Comparison of ENCODE assay signal across 12 cellular contexts in genomic region chr3:133447751-133448477, GRCh38. TPM values are rescaled to one million over a fixed set of nuclear protein-coding genes. Genes with fewer than 3 reads are reported as not detected.
A peak's percentile ranks its signal among the peaks of the same experiment; 100 is the strongest.
DNase-seq lines count a peak whose midpoint lies in the region; ATAC-seq, FAIRE-seq and TF ChIP-seq lines count a peak whose summit lies in the region.
"Had no signal": no experiment of that assay in that cellular context is flagged by ENCODE, and none has a peak within 500 bp of the region (broad histone marks: within the 10 kb centered on the region; RNA-seq: fewer than 3 reads in every experiment).

No MANE protein-coding gene starts in this region.

- peak overlapping the region; percentile 48; the same call in 1 of the 2 replicates for H3K4me3 ChIP-seq in GM08714 (ENCODE audit: low read length)
- H3K4me3 ChIP-seq in mesenchymal stem cell (ENCODE audit: insufficient read depth in 1 of 2, low read depth in 1 of 2, low read length in 2 of 2) = no peak overlapping the region
- H3K4me3 ChIP-seq: hepatocyte had no signal

- H3K36me3 Mint-ChIP-seq in activated T-helper 1 cell treated with anti-CD3 and anti-CD28 coated beads, Interleukin-12 subunit alpha, Interleukin-12 subunit beta, Interleukin-2, Interleukin-4 antibody, amounts not matched to agents 30 ng/mL and 10 ng/mL and 1 ng/mL, durations not matched to agents 14 hours and 24 hours and 36 hours (ENCODE audit: low read depth) = no peaks in the 10 kb centered on the region

- TF ChIP-seq CTCF in D721Med (IDR thresholded peaks at IDR 0.05; ENCODE audit: insufficient read depth, missing control alignments) = no peak

- H3K4ac ChIP-seq in mesenchymal stem cell (ENCODE audit: low read depth in 1 of 2, low read length in 2 of 2) = no peak overlapping the region

- no peak overlapping the region for H4K8ac ChIP-seq in mesenchymal stem cell (ENCODE audit: low read length)

- no peaks in the 10 kb centered on the region for H3K36me3 ChIP-seq in mesenchymal stem cell (ENCODE audit: control insufficient read depth in 1 of 2, insufficient read depth in 2 of 2, low read depth in 1 of 2, low read length in 2 of 2)

- peak; percentile 39 for ATAC-seq in GM19351 (IDR thresholded peaks at IDR 0.05; ENCODE audit: unreplicated experiment)
- peak; percentile 34 for ATAC-seq in HG03378 (IDR thresholded peaks at IDR 0.05; ENCODE audit: unreplicated experiment)
- ATAC-seq in HG03025 (IDR thresholded peaks at IDR 0.05; ENCODE audit: low FRiP score, unreplicated experiment) = no peak

- H2AFZ ChIP-seq in mesenchymal stem cell (ENCODE audit: low read depth, low read length) = no peak overlapping the region
- H2AFZ ChIP-seq: hepatocyte had no signal

- no peak overlapping the region for H3K9ac ChIP-seq in mesenchymal stem cell (ENCODE audit: low read length)

- WGBS in mesenchymal stem cell = 70% methylated on average over 4 of the region's 4 CpGs

- peaks cover 2% of the 10 kb centered on the region for H3K4me1 ChIP-seq in mesenchymal stem cell (ENCODE audit: control insufficient read depth, insufficient read depth, low read depth, low read length)

- H3K4me2 ChIP-seq in mesenchymal stem cell (ENCODE audit: low read length, poor library complexity, severe bottlenecking) = no peak overlapping the region
- H3K4me2 ChIP-seq: hepatocyte had no signal

- H2BK12ac ChIP-seq in mesenchymal stem cell (ENCODE audit: low read length in 2 of 2) = no peak overlapping the region

- intact Hi-C loops in activated T-helper 1 cell treated with anti-CD3 and anti-CD28 coated beads, Interleukin-12 subunit alpha, Interleukin-12 subunit beta, Interleukin-2, Interleukin-4 antibody, amounts not matched to agents 30 ng/mL and 10 ng/mL and 1 ng/mL, durations not matched to agents 14 hours and 24 hours and 36 hours (cut with micrococcal nuclease) = loop anchor here (1.0 to 10.0 kb wide), 7 partner anchors 9 to 1037 kb away; partner anchors contain the start of genes ANAPC13, CDV3 and CEP63

- no peaks in the 10 kb centered on the region for H3K9me3 Mint-ChIP-seq in activated T-helper 1 cell treated with anti-CD3 and anti-CD28 coated beads, Interleukin-12 subunit alpha, Interleukin-12 subunit beta, Interleukin-2, Interleukin-4 antibody, amounts not matched to agents 30 ng/mL and 10 ng/mL and 1 ng/mL, durations not matched to agents 14 hours and 24 hours and 36 hours

- no peaks in the 10 kb centered on the region for H3K79me1 ChIP-seq in mesenchymal stem cell (replicated peaks; ENCODE audit: low read length, poor library complexity, severe bottlenecking)

- no peak overlapping the region for H2BK5ac ChIP-seq in mesenchymal stem cell (ENCODE audit: low read depth, low read length, poor library complexity, severe bottlenecking)

- no peak for DNase-seq in activated T-helper 1 cell treated with anti-CD3 and anti-CD28 coated beads, Interleukin-12 subunit alpha, Interleukin-12 subunit beta, Interleukin-2, Interleukin-4 antibody, amounts not matched to agents 30 ng/mL and 10 ng/mL and 1 ng/mL, durations not matched to agents 14 hours and 24 hours and 36 hours (ENCODE audit: low spot score)
- DNase-seq in mesenchymal stem cell (no peak), D721Med (ENCODE audit: insufficient read length, low spot score) (no peak), GOT3 (lab: John Stamatoyannopoulos, UW) (no peak)
- DNase-seq: NCI-H1930 had no signal

- no peak overlapping the region for H4K91ac ChIP-seq in mesenchymal stem cell (ENCODE audit: low read length)

- H3K14ac ChIP-seq in mesenchymal stem cell (ENCODE audit: low read length in 2 of 2) = no peak overlapping the region

- no peak for FAIRE-seq in D721Med (lab: Jason Lieb, UNC)

- H3K27me3 Mint-ChIP-seq in activated T-helper 1 cell treated with anti-CD3 and anti-CD28 coated beads, Interleukin-12 subunit alpha, Interleukin-12 subunit beta, Interleukin-2, Interleukin-4 antibody, amounts not matched to agents 30 ng/mL and 10 ng/mL and 1 ng/mL, durations not matched to agents 14 hours and 24 hours and 36 hours (ENCODE audit: insufficient read depth) = peaks cover 2% of the 10 kb centered on the region

- H3K27ac Mint-ChIP-seq in activated T-helper 1 cell treated with anti-CD3 and anti-CD28 coated beads, Interleukin-12 subunit alpha, Interleukin-12 subunit beta, Interleukin-2, Interleukin-4 antibody, amounts not matched to agents 30 ng/mL and 10 ng/mL and 1 ng/mL, durations not matched to agents 14 hours and 24 hours and 36 hours = peak overlapping the region; percentile 80

- H3K27ac ChIP-seq in mesenchymal stem cell (ENCODE audit: low read length, poor library complexity, severe bottlenecking) = no peak overlapping the region
- H3K27ac ChIP-seq: hepatocyte had no signal

- peak overlapping the region; percentile 34 for H3K4me3 Mint-ChIP-seq in activated T-helper 1 cell treated with anti-CD3 and anti-CD28 coated beads, Interleukin-12 subunit alpha, Interleukin-12 subunit beta, Interleukin-2, Interleukin-4 antibody, amounts not matched to agents 30 ng/mL and 10 ng/mL and 1 ng/mL, durations not matched to agents 14 hours and 24 hours and 36 hours

- no peak overlapping the region for H2AK5ac ChIP-seq in mesenchymal stem cell (ENCODE audit: low read length, severe bottlenecking)

- no peak overlapping the region for H2BK15ac ChIP-seq in mesenchymal stem cell (ENCODE audit: low read depth, poor library complexity, severe bottlenecking)

- no peak overlapping the region for H3K18ac ChIP-seq in mesenchymal stem cell (ENCODE audit: low read depth in 1 of 2, low read length in 2 of 2)

- H3K27me3 ChIP-seq in mesenchymal stem cell (ENCODE audit: control insufficient read depth in 1 of 2, insufficient read depth in 1 of 2, low read length in 2 of 2) = peaks cover 0 to 5% of the 10 kb centered on the region in 2 experiments
- H3K27me3 ChIP-seq: hepatocyte had no signal

- no peak overlapping the region for H2BK120ac ChIP-seq in mesenchymal stem cell (ENCODE audit: low read depth, low read length)

- peaks cover 41% of the 10 kb centered on the region for H3K4me1 Mint-ChIP-seq in activated T-helper 1 cell treated with anti-CD3 and anti-CD28 coated beads, Interleukin-12 subunit alpha, Interleukin-12 subunit beta, Interleukin-2, Interleukin-4 antibody, amounts not matched to agents 30 ng/mL and 10 ng/mL and 1 ng/mL, durations not matched to agents 14 hours and 24 hours and 36 hours (ENCODE audit: low read depth)

- no peak overlapping the region for H3K23ac ChIP-seq in mesenchymal stem cell (ENCODE audit: low read length in 2 of 2)

- H3K9me3 ChIP-seq in mesenchymal stem cell (ENCODE audit: control insufficient read depth, low read length) = no peaks in the 10 kb centered on the region

RNA-seq across cellular contexts. Expression of gene BFSP2, which starts 48.1 kb away (rescaled TPM):
- not detected in 2 replicates for total RNA-seq in activated T-helper 1 cell treated with anti-CD3 and anti-CD28 coated beads, Interleukin-12 subunit alpha, Interleukin-12 subunit beta, Interleukin-2, Interleukin-4 antibody, amounts not matched to agents 30 ng/mL and 10 ng/mL and 1 ng/mL, durations not matched to agents 14 hours and 24 hours and 36 hours
- not detected for polyA plus RNA-seq in mesenchymal stem cell (2013, experiment 1 of 2)
- polyA plus RNA-seq in mesenchymal stem cell (2013, experiment 2 of 2) = not detected
- total RNA-seq: dermis microvascular lymphatic vessel endothelial cell, hepatocyte, myocyte had no signal
- polyA plus RNA-seq: hepatocyte had no signal
